In the genomic region with DNA sequence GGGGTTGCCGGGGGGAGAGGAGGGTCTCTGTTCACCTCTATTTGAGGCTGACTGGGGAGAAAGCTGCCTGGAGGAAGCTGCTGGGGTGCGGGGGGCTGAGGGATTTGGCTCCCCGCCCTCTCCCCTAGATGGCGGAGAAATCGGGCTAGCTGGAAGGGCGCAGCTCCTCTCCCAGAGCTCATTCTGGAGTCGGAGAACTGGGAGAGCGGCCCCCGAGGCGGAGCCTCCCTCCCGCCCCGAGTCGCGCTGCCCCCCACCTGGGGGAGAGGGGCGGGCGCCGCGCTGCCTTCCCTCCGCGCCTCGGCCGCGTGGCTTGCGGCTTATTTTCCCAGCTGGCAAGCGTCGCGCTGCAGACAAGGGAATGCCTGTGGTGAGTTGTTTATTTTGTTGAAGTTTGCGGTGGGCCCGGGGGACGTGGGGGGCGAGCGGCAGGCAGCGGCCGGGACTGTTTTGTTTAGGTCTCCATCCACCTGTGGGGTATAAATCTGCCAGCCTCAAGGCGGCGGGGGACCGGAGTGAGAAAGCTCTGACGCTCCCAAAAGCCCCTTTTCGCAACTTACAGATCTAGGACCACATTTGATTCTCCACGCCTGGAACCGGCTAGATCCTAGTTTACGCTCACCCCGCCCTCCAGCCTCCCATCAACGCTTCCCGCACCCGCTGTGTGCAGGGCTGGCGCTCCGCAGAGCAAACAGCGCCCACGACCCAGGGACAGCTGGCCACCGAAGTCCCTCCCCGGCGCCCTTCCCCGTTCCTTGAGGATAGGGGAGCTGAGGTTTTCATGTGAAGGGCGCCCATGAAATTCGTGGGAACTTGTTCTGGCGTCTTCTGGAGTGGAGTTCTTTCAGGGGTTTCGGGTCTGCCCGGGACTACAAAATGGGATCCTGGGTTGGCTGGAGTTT, we compare ENCODE assay signal across 8 cellular contexts. TPM values are rescaled to one million over a fixed set of nuclear protein-coding genes. Genes with fewer than 3 reads are reported as not detected.
A peak's percentile ranks its signal among the peaks of the same experiment; 100 is the strongest.
DNase-seq lines count a peak whose midpoint lies in the region; ATAC-seq lines count a peak whose summit lies in the region.

No MANE protein-coding gene starts in this region.

- no peaks in the 10 kb centered on the region for H3K9me3 ChIP-seq in HUES64 (ENCODE audit: insufficient read depth, low read depth, low read length)
- no peaks in the 10 kb centered on the region for H3K9me3 ChIP-seq in ectodermal cell (ENCODE audit: control insufficient read depth, low read length)

- H3K27ac Mint-ChIP-seq in stimulated activated naive CD8-positive, alpha-beta T cell treated with anti-CD3 and anti-CD28 coated beads, Interleukin-15, Interleukin-2, amounts not matched to agents 100 ng/mL and 50 ng/mL, for 24 hours, result no peak overlapping the region

- DNase-seq in COLO668 (lab: John Stamatoyannopoulos, UW; ENCODE audit: unreplicated experiment), result peak; percentile 51
- DNase-seq in T1000 (lab: John Stamatoyannopoulos, UW), result peak; percentile 57
- peak; percentile 67 for DNase-seq in medulla oblongata (ENCODE audit: extremely low spot score)
- DNase-seq in left lobe of liver (ENCODE audit: low spot score), result no peak

- peak overlapping the region; percentile 72 for H3K9ac ChIP-seq in HUES64 (ENCODE audit: low read depth, low read length)

- H3K4me3 ChIP-seq in HUES64 (ENCODE audit: low read length), result peak overlapping the region; percentile 86
- peak overlapping the region; percentile 80 for H3K4me3 ChIP-seq in ectodermal cell (ENCODE audit: insufficient read depth, low read depth, low read length)

- H3K27me3 Mint-ChIP-seq in stimulated activated naive CD8-positive, alpha-beta T cell treated with anti-CD3 and anti-CD28 coated beads, Interleukin-15, Interleukin-2, amounts not matched to agents 100 ng/mL and 50 ng/mL, for 24 hours, result peaks cover 52% of the 10 kb centered on the region

- H3K4me1 Mint-ChIP-seq in stimulated activated naive CD8-positive, alpha-beta T cell treated with anti-CD3 and anti-CD28 coated beads, Interleukin-15, Interleukin-2, amounts not matched to agents 100 ng/mL and 50 ng/mL, for 24 hours (ENCODE audit: low read depth), result peaks cover 46% of the 10 kb centered on the region

- WGBS in HUES64, result under 1% methylated on average over 59 of the region's 59 CpGs
- 1% methylated on average over 59 of the region's 59 CpGs for WGBS in ectodermal cell, 2 experiments

- H3K27ac ChIP-seq in HUES64 (ENCODE audit: low read depth, low read length), result peak overlapping the region; percentile 61; the same call in 1 of the 2 replicates
- H3K27ac ChIP-seq in ectodermal cell (ENCODE audit: insufficient read depth, low read depth, low read length, poor library complexity, severe bottlenecking), result peak overlapping the region; percentile 82

- H3K9me3 Mint-ChIP-seq in stimulated activated naive CD8-positive, alpha-beta T cell treated with anti-CD3 and anti-CD28 coated beads, Interleukin-15, Interleukin-2, amounts not matched to agents 100 ng/mL and 50 ng/mL, for 24 hours, result no peaks in the 10 kb centered on the region

- peak overlapping the region; percentile 85 for H3K4me3 Mint-ChIP-seq in stimulated activated naive CD8-positive, alpha-beta T cell treated with anti-CD3 and anti-CD28 coated beads, Interleukin-15, Interleukin-2, amounts not matched to agents 100 ng/mL and 50 ng/mL, for 24 hours

- no peak for ATAC-seq in HG03108 (IDR thresholded peaks at IDR 0.05; ENCODE audit: unreplicated experiment)
- ATAC-seq in left lobe of liver, result no peak

- H3K36me3 ChIP-seq in HUES64 (ENCODE audit: insufficient read depth, low read length) (no peaks in the 10 kb centered on the region), ectodermal cell (ENCODE audit: control insufficient read depth, insufficient read depth, low read length) (no peaks in the 10 kb centered on the region)

- H3K36me3 Mint-ChIP-seq in stimulated activated naive CD8-positive, alpha-beta T cell treated with anti-CD3 and anti-CD28 coated beads, Interleukin-15, Interleukin-2, amounts not matched to agents 100 ng/mL and 50 ng/mL, for 24 hours (ENCODE audit: low read depth), result no peaks in the 10 kb centered on the region

- H3K4me1 ChIP-seq in HUES64 (ENCODE audit: insufficient read depth, low read length) (peaks cover 26% of the 10 kb centered on the region), ectodermal cell (ENCODE audit: control insufficient read depth, insufficient read depth, low read length) (peaks cover 5% of the 10 kb centered on the region)

- H3K27me3 ChIP-seq in HUES64 (ENCODE audit: insufficient read depth, low read length) (peaks cover 28% of the 10 kb centered on the region), ectodermal cell (ENCODE audit: control insufficient read depth, insufficient read depth, low read length, poor library complexity, severe bottlenecking) (no peaks in the 10 kb centered on the region)

RNA-seq across cellular contexts. Expression of a gene that starts 4.0 kb away (rescaled TPM):
- 31.0 TPM for polyA plus RNA-seq in HUES64 (2013, experiment 1 of 2)
- polyA plus RNA-seq in HUES64 (2013, experiment 2 of 2), result 36.9 TPM
- 65.2 TPM for polyA plus RNA-seq in ectodermal cell (2013, experiment 1 of 4)
- 64.0 TPM for polyA plus RNA-seq in ectodermal cell (2013, experiment 2 of 4)
- polyA plus RNA-seq in ectodermal cell (2013, experiment 3 of 4), result 61.3 TPM
- polyA plus RNA-seq in ectodermal cell (2013, experiment 4 of 4), result 67.4 TPM
- total RNA-seq in left lobe of liver, result 6.0 TPM
